In the genomic region with DNA sequence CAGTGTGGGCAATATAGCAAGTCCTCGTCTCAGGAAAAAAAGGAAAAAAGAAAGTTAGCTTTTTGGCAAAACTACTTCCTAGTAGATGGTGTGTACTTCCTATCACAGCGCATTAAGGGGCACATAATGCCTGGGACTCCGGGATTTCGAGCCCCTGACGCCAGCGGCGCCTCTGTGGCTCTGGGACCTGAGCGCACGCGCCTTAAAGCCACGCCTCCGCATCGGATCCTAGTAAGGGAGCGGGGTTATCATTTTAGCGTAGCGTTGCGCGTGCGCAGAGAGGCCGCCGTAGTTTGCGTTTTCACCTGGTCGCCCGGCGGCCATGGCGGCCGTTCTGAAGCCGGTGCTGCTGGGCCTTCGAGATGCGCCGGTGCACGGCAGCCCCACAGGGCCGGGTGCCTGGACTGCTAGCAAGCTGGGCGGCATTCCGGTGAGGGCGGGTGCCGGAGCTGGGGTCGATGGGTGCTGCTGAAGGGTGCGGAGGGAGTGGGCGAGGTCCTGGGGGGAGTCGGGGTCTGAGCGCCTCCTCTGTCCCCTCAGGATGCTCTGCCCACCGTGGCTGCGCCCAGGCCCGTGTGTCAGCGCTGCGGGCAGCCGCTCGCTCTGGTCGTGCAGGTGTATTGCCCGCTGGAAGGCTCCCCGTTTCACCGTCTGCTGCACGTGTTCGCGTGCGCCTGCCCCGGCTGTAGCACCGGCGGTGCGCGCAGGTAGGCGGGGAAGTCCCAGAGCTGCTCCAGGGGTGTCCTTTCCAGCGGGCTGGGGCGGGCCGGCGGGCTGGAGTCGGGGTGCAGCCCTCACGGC, we compare ENCODE assay signal across 8 cellular contexts. TPM values are rescaled to one million over a fixed set of nuclear protein-coding genes. Genes with fewer than 3 reads are reported as not detected.
DNase-seq lines count a peak whose midpoint lies in the region; ATAC-seq and TF ChIP-seq lines count a peak whose summit lies in the region.

A gene with protein sequence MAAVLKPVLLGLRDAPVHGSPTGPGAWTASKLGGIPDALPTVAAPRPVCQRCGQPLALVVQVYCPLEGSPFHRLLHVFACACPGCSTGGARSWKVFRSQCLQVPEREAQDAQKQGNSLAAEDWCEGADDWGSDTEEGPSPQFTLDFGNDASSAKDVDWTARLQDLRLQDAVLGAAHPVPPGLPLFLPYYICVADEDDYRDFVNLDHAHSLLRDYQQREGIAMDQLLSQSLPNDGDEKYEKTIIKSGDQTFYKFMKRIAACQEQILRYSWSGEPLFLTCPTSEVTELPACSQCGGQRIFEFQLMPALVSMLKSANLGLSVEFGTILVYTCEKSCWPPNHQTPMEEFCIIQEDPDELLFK (plus strand): TSS at position 291 of the 801 bp plus-strand sequence. CDS start 32 bp downstream, at position 323.

- H3K4me1 Mint-ChIP-seq in natural killer cell = peaks cover 15 to 19% of the 10 kb centered on the region in 2 donors

- in situ Hi-C loops in GM23248 (cut with MboI) = no loop called here

- H3K27me3 Mint-ChIP-seq in natural killer cell (ENCODE audit: low read depth in 2 of 2) = no peaks in the 10 kb centered on the region

- H4K20me1 ChIP-seq in GM23248 (ENCODE audit: insufficient read depth) = no peaks in the 10 kb centered on the region

- H3K36me3 Mint-ChIP-seq in natural killer cell = peaks cover 8% of the 10 kb centered on the region

- H3K79me2 ChIP-seq in GM23248 (ENCODE audit: insufficient read depth) = no peaks in the 10 kb centered on the region

- H3K27ac ChIP-seq in GM23248 = peak within 1 kb of the TSS; percentile 29

- DNase-seq in DMS79 treated with DMSO at 0.1 percent for 48 hours (lab: John Stamatoyannopoulos, UW) (peak; percentile 89), GM23248 (peak; percentile 93), Kasumi-1 (lab: John Stamatoyannopoulos, UW) (peak; percentile 84 to 86), RKO (ENCODE audit: low spot score) (peak; percentile 92), activated T-helper 1 cell treated with Interleukin-2 at 50 U/mL for 16 hours (ENCODE audit: low read depth) (peak; percentile 84), fibroblast of mammary gland (ENCODE audit: low read depth) (peak; percentile 84), natural killer cell (peak; percentile 88)
- peak; percentile 81 to 91 (median 88) for DNase-seq in stimulated activated naive CD4-positive, alpha-beta T cell (lab: John Stamatoyannopoulos, UW)

- H3K27me3 ChIP-seq in GM23248 (replicated peaks; ENCODE audit: insufficient read depth) = no peaks in the 10 kb centered on the region

- TF ChIP-seq CTCF in fibroblast of mammary gland (conservative IDR thresholded peaks at IDR 0.05; ENCODE audit: control insufficient read depth, insufficient read depth, low read depth, low read length) (no peak), natural killer cell (IDR thresholded peaks at IDR 0.05) (no peak)

- H3K4me3 ChIP-seq in GM23248 (peak within 1 kb of the TSS; percentile 83), fibroblast of mammary gland (ENCODE audit: control insufficient read depth, low read depth, low read length) (peak within 1 kb of the TSS; percentile 94)

- H3K9me3 Mint-ChIP-seq in natural killer cell = no peaks in the 10 kb centered on the region

- peak; percentile 96 for ATAC-seq in natural killer cell

- peak within 1 kb of the TSS; percentile 96 for H3K4me3 Mint-ChIP-seq in natural killer cell

- H3K4me2 ChIP-seq in GM23248 (ENCODE audit: unreplicated experiment) = peak within 1 kb of the TSS; percentile 79

- peak within 1 kb of the TSS; percentile 68 for H3K9ac ChIP-seq in GM23248

- no peaks in the 10 kb centered on the region for H3K9me3 ChIP-seq in GM23248 (ENCODE audit: low read depth)

- no peaks in the 10 kb centered on the region for H3K9me2 ChIP-seq in GM23248 (ENCODE audit: insufficient read depth)

- 1 to 2% methylated on average over 60 to 69 of the region's 69 CpGs for WGBS in GM23248 (ENCODE audit: low coverage in 1 of 2, low lambda C conversion rate in 2 of 2, missing lambda C conversion rate in 2 of 2), 2 experiments

- peak within 1 kb of the TSS; percentile 77 to 91 for H3K27ac Mint-ChIP-seq in natural killer cell

- intact Hi-C loops in natural killer cell (cut with micrococcal nuclease) = loop anchor here (1.0 kb wide), 1 partner anchor 24 kb away; the partner anchor contains the start of gene UBA2

- H3K36me3 ChIP-seq in GM23248 (ENCODE audit: low read depth) = peaks cover 10% of the 10 kb centered on the region

- H3K4me1 ChIP-seq in GM23248 (ENCODE audit: insufficient read depth) = no peaks in the 10 kb centered on the region

- H2AFZ ChIP-seq in GM23248 = peak within 1 kb of the TSS; percentile 94

- peaks cover 14% of the 10 kb centered on the region for H3F3A ChIP-seq in GM23248 (ENCODE audit: insufficient read depth)

RNA-seq across cellular contexts. Expression of the gene that starts here (rescaled TPM):
- total RNA-seq in GM23248 (2014; rRNA removed; shearing (Covaris generic)) = 7.1 and 13.4 TPM in 2 replicates
- polyA plus RNA-seq in GM23248 (2016; fragmentation: Nextera tagmentation; extraction: Ambion mirVana) = 5.4 and 7.4 TPM in 2 replicates
- total RNA-seq in natural killer cell = 1 to 10 TPM; 4.7 to 8.6 (median 5.6) TPM

Comparison
In these comparisons a context has a peak if more than half of its experiments do, and no peak if none do; other contexts are left out.
1. Peak in every context shown above with its lines: DNase-seq, ATAC-seq, H3K4me3 ChIP-seq and H3K27ac ChIP-seq.